In genomic region chr7:158299607-158300006, GRCh38 we compare ENCODE assay signal across 21 cellular contexts.
"Had no signal": no experiment of that assay in that cellular context is flagged by ENCODE, and none has a peak within 500 bp of the region (broad histone marks: within the 10 kb centered on the region; RNA-seq: fewer than 3 reads in every experiment).

No MANE protein-coding gene starts in this region.

- H3K27ac Mint-ChIP-seq: activated naive CD8-positive, alpha-beta T cell treated with anti-CD3 and anti-CD28 coated beads, Interleukin-2, amount 10 ng/mL, durations not matched to agents 7 days and 5 days; T-helper 1 cell treated with Interleukin-12 subunit alpha and Interleukin-12 subunit beta and Interleukin-4 antibody, amounts not matched to agents 30 μg/mL and 1 μg/mL, for 36 hours had no signal

- H3K4me1 Mint-ChIP-seq: activated naive CD8-positive, alpha-beta T cell treated with anti-CD3 and anti-CD28 coated beads, Interleukin-2, amount 10 ng/mL, durations not matched to agents 7 days and 5 days had no signal

- H3K4me1 ChIP-seq: adrenal gland, Peyer's patch, SJSA1 had no signal

- H3K27me3 ChIP-seq: adrenal gland, MG63, Peyer's patch, SJSA1 had no signal

- H3K36me3 Mint-ChIP-seq: activated naive CD8-positive, alpha-beta T cell treated with anti-CD3 and anti-CD28 coated beads, Interleukin-2, amount 10 ng/mL, durations not matched to agents 7 days and 5 days had no signal

- ATAC-seq: activated CD4-positive, CD25-positive, alpha-beta regulatory T cell treated with anti-CD3 and anti-CD28 coated beads, Interleukin-2, amount 50 U/mL, for 24 hours had no signal

- DNase-seq: activated CD4-positive, alpha-beta T cell treated with anti-CD3 and anti-CD28 coated beads for 4 hours; activated naive CD4-positive, alpha-beta T cell treated with anti-CD3 and anti-CD28 coated beads, Interleukin-2, amount 50 U/mL, for 16 hours; activated naive CD8-positive, alpha-beta T cell treated with anti-CD3 and anti-CD28 coated beads, Interleukin-2, amount 10 ng/mL, durations not matched to agents 7 days and 5 days; activated T-cell treated with anti-CD3 and anti-CD28 coated beads, Interleukin-2, amount 50 U/mL, for 1 hour; KG1; MG63; MV-4-11; NCI-H1092 treated with DMSO at 0.1 percent for 48 hours; NCI-H1417 treated with DMSO at 0.1 percent for 48 hours; NCI-H1694; NCI-H2029 treated with DMSO at 0.1 percent for 48 hours; NCI-H510A treated with DMSO at 0.1 percent for 48 hours; NCI-H69; NK-92 treated with Interleukin-12 subunit alpha and Interleukin-12 subunit beta, amount 100 ng/mL, for 24 hours; SHP77 had no signal

- H3K9me3 ChIP-seq: adrenal gland, MG63, SJSA1 had no signal

- H3K27ac ChIP-seq: adrenal gland, Peyer's patch, RWPE1, SJSA1 had no signal

- H3K9me3 Mint-ChIP-seq: T-helper 1 cell treated with Interleukin-12 subunit alpha and Interleukin-12 subunit beta and Interleukin-4 antibody, amounts not matched to agents 30 μg/mL and 1 μg/mL, for 36 hours had no signal

- H3K36me3 ChIP-seq: adrenal gland, MG63, Peyer's patch, SJSA1 had no signal

- H3K4me3 Mint-ChIP-seq: activated naive CD8-positive, alpha-beta T cell treated with anti-CD3 and anti-CD28 coated beads, Interleukin-2, amount 10 ng/mL, durations not matched to agents 7 days and 5 days; T-helper 1 cell treated with Interleukin-12 subunit alpha and Interleukin-12 subunit beta and Interleukin-4 antibody, amounts not matched to agents 30 μg/mL and 1 μg/mL, for 36 hours had no signal

- H3K4me3 ChIP-seq: adrenal gland, MG63, Peyer's patch, SJSA1 had no signal
